16 cellular contexts compared by ENCODE assay signal in genomic region chr20:41167481-41168253, GRCh38. TPM values are rescaled to one million over a fixed set of nuclear protein-coding genes. Genes with fewer than 3 reads are reported as not detected.
DNase-seq lines count a peak whose midpoint lies in the region; ATAC-seq and TF ChIP-seq lines count a peak whose summit lies in the region.
"Had no signal": no experiment of that assay in that cellular context is flagged by ENCODE, and none has a peak within 500 bp of the region (broad histone marks: within the 10 kb centered on the region; RNA-seq: fewer than 3 reads in every experiment).

No MANE protein-coding gene starts in this region.

- no peaks in the 10 kb centered on the region for H3K27me3 Mint-ChIP-seq in activated CD4-positive, alpha-beta T cell treated with anti-CD3 and anti-CD28 coated beads for 36 hours
- no peaks in the 10 kb centered on the region for H3K27me3 Mint-ChIP-seq in activated CD8-positive, alpha-beta T cell treated with anti-CD3 and anti-CD28 coated beads, Interleukin-2, amount 10 ng/mL, durations not matched to agents 7 days and 5 days (ENCODE audit: low read depth)

- no peak for TF ChIP-seq CTCF in osteoblast (IDR thresholded peaks at IDR 0.05; ENCODE audit: extremely low read depth, low read depth, low read length)

- peak overlapping the region; percentile 39 for H3K27ac Mint-ChIP-seq in activated CD4-positive, alpha-beta T cell treated with anti-CD3 and anti-CD28 coated beads for 36 hours
- peak overlapping the region; percentile 62 for H3K27ac Mint-ChIP-seq in activated CD8-positive, alpha-beta T cell treated with anti-CD3 and anti-CD28 coated beads, Interleukin-2, amount 10 ng/mL, durations not matched to agents 7 days and 5 days

- H3K27ac ChIP-seq in osteoblast (ENCODE audit: low read depth, low read length) = no peak overlapping the region
- H3K27ac ChIP-seq: A549, PC-9, right atrium auricular region had no signal

- POLR2A ChIA-PET in activated CD4-positive, alpha-beta T cell treated with anti-CD3 and anti-CD28 coated beads for 36 hours (lab: Charles Lee) = no interaction called here
- POLR2A ChIA-PET in activated CD8-positive, alpha-beta T cell treated with anti-CD3 and anti-CD28 coated beads, Interleukin-2, amount 10 ng/mL, durations not matched to agents 7 days and 5 days (lab: Charles Lee) = interaction anchor here (1.5 kb wide), 1 partner anchor 10 kb away, joined by 7 read pairs; no protein-coding TSS in a partner anchor

- H3K79me2 ChIP-seq in osteoblast (ENCODE audit: insufficient read depth, low read length) = peaks cover 4% of the 10 kb centered on the region

- no peak overlapping the region for H3K4me3 ChIP-seq in osteoblast (ENCODE audit: insufficient read depth, low read length)
- H3K4me3 ChIP-seq: A549, gastrocnemius medialis, PC-9, right atrium auricular region had no signal

- H4K20me1 ChIP-seq in osteoblast (ENCODE audit: insufficient read depth, low read length) = peaks cover 9% of the 10 kb centered on the region

- no peaks in the 10 kb centered on the region for H3K4me1 ChIP-seq in osteoblast (ENCODE audit: insufficient read depth, low read length)
- H3K4me1 ChIP-seq: A549 had no signal

- H3K4me3 Mint-ChIP-seq in activated CD4-positive, alpha-beta T cell treated with anti-CD3 and anti-CD28 coated beads for 36 hours = no peak overlapping the region
- no peak overlapping the region for H3K4me3 Mint-ChIP-seq in activated CD8-positive, alpha-beta T cell treated with anti-CD3 and anti-CD28 coated beads, Interleukin-2, amount 10 ng/mL, durations not matched to agents 7 days and 5 days

- ATAC-seq in activated CD4-positive, alpha-beta T cell treated with anti-CD3 and anti-CD28 coated beads for 36 hours = no peak
- ATAC-seq in GM21619 (IDR thresholded peaks at IDR 0.05; ENCODE audit: unreplicated experiment) = peak; percentile 65
- no peak for ATAC-seq in activated CD8-positive, alpha-beta T cell treated with anti-CD3 and anti-CD28 coated beads, Interleukin-2, amount 10 ng/mL, durations not matched to agents 7 days and 5 days
- ATAC-seq: A549, gastrocnemius medialis had no signal

- no peak overlapping the region for H3K4me2 ChIP-seq in osteoblast (ENCODE audit: insufficient read depth, low read length)
- H3K4me2 ChIP-seq: A549, PC-9 had no signal

- H3K36me3 Mint-ChIP-seq in activated CD4-positive, alpha-beta T cell treated with anti-CD3 and anti-CD28 coated beads for 36 hours (ENCODE audit: low read depth) = peaks cover 76% of the 10 kb centered on the region
- H3K36me3 Mint-ChIP-seq in activated CD8-positive, alpha-beta T cell treated with anti-CD3 and anti-CD28 coated beads, Interleukin-2, amount 10 ng/mL, durations not matched to agents 7 days and 5 days (ENCODE audit: low read depth) = peaks cover 89% of the 10 kb centered on the region

- intact Hi-C loops in activated CD4-positive, alpha-beta T cell treated with anti-CD3 and anti-CD28 coated beads for 36 hours (cut with DNase I, micrococcal nuclease) = no loop called here

- peaks cover 20% of the 10 kb centered on the region for H3K4me1 Mint-ChIP-seq in activated CD4-positive, alpha-beta T cell treated with anti-CD3 and anti-CD28 coated beads for 36 hours
- H3K4me1 Mint-ChIP-seq in activated CD8-positive, alpha-beta T cell treated with anti-CD3 and anti-CD28 coated beads, Interleukin-2, amount 10 ng/mL, durations not matched to agents 7 days and 5 days (ENCODE audit: low read depth) = peaks cover 68% of the 10 kb centered on the region

- no peak for DNase-seq in activated CD4-positive, alpha-beta T cell treated with anti-CD3 and anti-CD28 coated beads for 36 hours
- no peak for DNase-seq in activated CD4-positive, alpha-beta T cell treated with anti-CD3 and anti-CD28 coated beads for 48 hours
- no peak for DNase-seq in activated CD8-positive, alpha-beta T cell treated with anti-CD3 and anti-CD28 coated beads, Interleukin-2, amount 10 ng/mL, durations not matched to agents 7 days and 5 days
- DNase-seq in osteoblast (ENCODE audit: insufficient read length, low spot score, missing footprints) (peak; percentile 55), T1000 (lab: John Stamatoyannopoulos, UW) (no peak), pons (ENCODE audit: low spot score) (no peak), SIG-M5 (lab: John Stamatoyannopoulos, UW) (no peak)
- DNase-seq: activated CD4-positive, alpha-beta T cell treated with anti-CD3 and anti-CD28 coated beads, Interleukin-2, amount 50 U/mL, for 4 hours; cerebellar nuclear complex; mesenchymal stem cell; NCI-H1436 treated with DMSO at 0.1 percent for 48 hours; PC-9 had no signal

- CTCF ChIA-PET in activated CD4-positive, alpha-beta T cell treated with anti-CD3 and anti-CD28 coated beads for 36 hours (lab: Charles Lee) = interaction anchor here (0.6 to 1.5 kb wide), 3 partner anchors 9 to 32 kb away, joined by 3 to 4 read pairs (median 3); no protein-coding TSS in a partner anchor
- CTCF ChIA-PET in activated CD8-positive, alpha-beta T cell treated with anti-CD3 and anti-CD28 coated beads, Interleukin-2, amount 10 ng/mL, durations not matched to agents 7 days and 5 days (lab: Charles Lee) = interaction anchor here (0.8 to 7.6 kb wide), 4 partner anchors 10 to 172 kb away, joined by 3 to 92 read pairs (median 41); partner anchors contain the start of genes LPIN3 and PLCG1

- no peaks in the 10 kb centered on the region for H3K9me3 Mint-ChIP-seq in activated CD4-positive, alpha-beta T cell treated with anti-CD3 and anti-CD28 coated beads for 36 hours (ENCODE audit: low read depth)
- H3K9me3 Mint-ChIP-seq in activated CD8-positive, alpha-beta T cell treated with anti-CD3 and anti-CD28 coated beads, Interleukin-2, amount 10 ng/mL, durations not matched to agents 7 days and 5 days (ENCODE audit: insufficient read depth) = no peaks in the 10 kb centered on the region

- peaks cover 84% of the 10 kb centered on the region for H3K36me3 ChIP-seq in osteoblast (ENCODE audit: insufficient read depth, low read length)

- H2AFZ ChIP-seq in osteoblast (ENCODE audit: low read length) = no peak overlapping the region
- H2AFZ ChIP-seq: PC-9 had no signal

- H3K9me3 ChIP-seq in osteoblast (ENCODE audit: low read depth, low read length) = no peaks in the 10 kb centered on the region
- H3K9me3 ChIP-seq: A549, gastrocnemius medialis, right atrium auricular region had no signal

- no peaks in the 10 kb centered on the region for H3K27me3 ChIP-seq in osteoblast (ENCODE audit: insufficient read depth, low read length)
- H3K27me3 ChIP-seq: gastrocnemius medialis, right atrium auricular region had no signal

RNA-seq across cellular contexts. Expression of gene PLCG1, which starts 30.3 kb away (rescaled TPM):
- total RNA-seq in activated CD4-positive, alpha-beta T cell treated with anti-CD3 and anti-CD28 coated beads for 36 hours = 100 to 1,000 TPM; 185 to 230 TPM
- total RNA-seq in activated CD8-positive, alpha-beta T cell treated with anti-CD3 and anti-CD28 coated beads, Interleukin-2, amount 10 ng/mL, durations not matched to agents 7 days and 5 days = 100 to 1,000 TPM; 395 to 406 TPM
- 72.4 and 73.7 TPM in 2 replicates for total RNA-seq in osteoblast
